Comparison of ENCODE assay signal across 8 cellular contexts in genomic region chr19:35628565-35629331, GRCh38. TPM values are rescaled to one million over a fixed set of nuclear protein-coding genes. Genes with fewer than 3 reads are reported as not detected.
DNase-seq lines count a peak whose midpoint lies in the region; ATAC-seq and TF ChIP-seq lines count a peak whose summit lies in the region.

Gene RBM42, plus strand, starts transcription at chr19:35629036. Its CDS starts 118 bp downstream, at chr19:35629154.

- peaks cover 18% of the 10 kb centered on the region for H3K4me1 Mint-ChIP-seq in activated CD4-positive, alpha-beta T cell treated with anti-CD3 and anti-CD28 coated beads, Interleukin-2, amount 10 ng/mL, durations not matched to agents 7 days and 5 days

- DNase-seq in NCI-H69 (lab: John Stamatoyannopoulos, UW) = peak; percentile 99
- peak; percentile 98 for DNase-seq in activated CD4-positive, alpha-beta T cell treated with anti-CD3 and anti-CD28 coated beads, Interleukin-2, amount 10 ng/mL, durations not matched to agents 7 days and 5 days
- DNase-seq in coronary artery (ENCODE audit: low spot score) = peak; percentile 99
- peak; percentile 96 to 98 for DNase-seq in left colon
- peak; percentile 97 for DNase-seq in stimulated activated CD4-positive, alpha-beta T cell treated with anti-CD3 and anti-CD28 coated beads, Interleukin-1b, Interleukin-23, amount 100 ng/mL, for 48 hours

- peak within 1 kb of the TSS; percentile 99 for H3K27ac Mint-ChIP-seq in activated CD4-positive, alpha-beta T cell treated with anti-CD3 and anti-CD28 coated beads, Interleukin-2, amount 10 ng/mL, durations not matched to agents 7 days and 5 days

- H3K4me3 ChIP-seq in BLaER1 = peak within 1 kb of the TSS; percentile 97
- H3K4me3 ChIP-seq in coronary artery = peak within 1 kb of the TSS; percentile 88

- H3K4me2 ChIP-seq in BLaER1 = peak within 1 kb of the TSS; percentile 99

- no peak for TF ChIP-seq CTCF in coronary artery (IDR thresholded peaks at IDR 0.05)

- peak within 1 kb of the TSS; percentile 91 for H3K9ac ChIP-seq in BLaER1

- H3K27ac ChIP-seq in BLaER1 (peak within 1 kb of the TSS; percentile 84), coronary artery (peak within 1 kb of the TSS; percentile 90 to 91)

- intact Hi-C loops in left colon (cut with DNase I, micrococcal nuclease) = no loop called here

- POLR2A ChIA-PET in activated CD4-positive, alpha-beta T cell treated with anti-CD3 and anti-CD28 coated beads, Interleukin-2, amount 10 ng/mL, durations not matched to agents 7 days and 5 days (lab: Charles Lee) = interaction anchor here (0.6 kb wide), 1 partner anchor 297 kb away, joined by 3 read pairs; no protein-coding TSS in a partner anchor

- H4K20me1 ChIP-seq in BLaER1 = no peaks in the 10 kb centered on the region; the same call in 1 of the 2 replicates

- H3K4me1 ChIP-seq in BLaER1 = peaks cover 22% of the 10 kb centered on the region

- no peaks in the 10 kb centered on the region for H3K9me3 Mint-ChIP-seq in activated CD4-positive, alpha-beta T cell treated with anti-CD3 and anti-CD28 coated beads, Interleukin-2, amount 10 ng/mL, durations not matched to agents 7 days and 5 days

- H3K4me3 Mint-ChIP-seq in activated CD4-positive, alpha-beta T cell treated with anti-CD3 and anti-CD28 coated beads, Interleukin-2, amount 10 ng/mL, durations not matched to agents 7 days and 5 days = peak within 1 kb of the TSS; percentile 97

- H3K27me3 Mint-ChIP-seq in activated CD4-positive, alpha-beta T cell treated with anti-CD3 and anti-CD28 coated beads, Interleukin-2, amount 10 ng/mL, durations not matched to agents 7 days and 5 days = no peaks in the 10 kb centered on the region

- CTCF ChIA-PET in activated CD4-positive, alpha-beta T cell treated with anti-CD3 and anti-CD28 coated beads, Interleukin-2, amount 10 ng/mL, durations not matched to agents 7 days and 5 days (lab: Charles Lee) = no interaction called here

- peaks cover 28% of the 10 kb centered on the region for H3K36me3 Mint-ChIP-seq in activated CD4-positive, alpha-beta T cell treated with anti-CD3 and anti-CD28 coated beads, Interleukin-2, amount 10 ng/mL, durations not matched to agents 7 days and 5 days (ENCODE audit: low read depth)

- H3K36me3 ChIP-seq in BLaER1 = peaks cover 39% of the 10 kb centered on the region

- H3K9me3 ChIP-seq in BLaER1 = no peaks in the 10 kb centered on the region

- ATAC-seq in GM19328 (IDR thresholded peaks at IDR 0.05; ENCODE audit: unreplicated experiment) = peak; percentile 95
- ATAC-seq in HG03520 (IDR thresholded peaks at IDR 0.05; ENCODE audit: unreplicated experiment) = peak; percentile 89
- peak; percentile 99 for ATAC-seq in left colon

- no peaks in the 10 kb centered on the region for H3K27me3 ChIP-seq in BLaER1

RNA-seq across cellular contexts. Expression of gene RBM42, which starts in this region (rescaled TPM):
- 100 to 1,000 TPM; 100 to 112 TPM for total RNA-seq in activated CD4-positive, alpha-beta T cell treated with anti-CD3 and anti-CD28 coated beads, Interleukin-2, amount 10 ng/mL, durations not matched to agents 7 days and 5 days
- total RNA-seq in left colon = 10 to 100 TPM; 66.5 to 73.7 TPM

Comparison
In these comparisons a context has a peak if more than half of its experiments do, and no peak if none do; other contexts are left out.
1. Peak in every context shown above with its lines: DNase-seq, ATAC-seq, H3K4me3 ChIP-seq and H3K27ac ChIP-seq.